Comparison of ENCODE assay signal across 9 cellular contexts in the genomic region with DNA sequence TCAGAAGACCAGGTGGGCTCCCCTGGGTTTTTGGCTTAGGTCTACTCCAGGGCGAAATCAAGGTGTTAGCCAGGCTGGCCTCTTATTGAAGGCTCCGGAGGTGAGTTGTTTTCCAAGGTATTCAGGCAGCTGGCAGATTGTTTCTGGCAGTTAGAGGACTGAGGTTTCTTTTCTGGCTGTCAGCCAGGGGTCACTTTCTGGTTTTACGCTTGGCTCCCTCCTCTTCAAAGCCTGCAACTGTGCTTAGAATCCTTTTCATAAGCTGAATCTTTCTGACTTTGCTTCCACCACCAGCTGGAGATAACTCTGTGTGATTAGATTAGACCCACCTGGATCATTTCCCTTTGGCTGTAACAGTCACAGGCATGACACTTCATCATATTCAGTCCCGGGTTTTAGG. TPM values are rescaled to one million over a fixed set of nuclear protein-coding genes. Genes with fewer than 3 reads are reported as not detected.
A peak's percentile ranks its signal among the peaks of the same experiment; 100 is the strongest.
DNase-seq lines count a peak whose midpoint lies in the region; ATAC-seq, FAIRE-seq and TF ChIP-seq lines count a peak whose summit lies in the region.
"Had no signal": no experiment of that assay in that cellular context is flagged by ENCODE, and none has a peak within 500 bp of the region (broad histone marks: within the 10 kb centered on the region; RNA-seq: fewer than 3 reads in every experiment).

No MANE protein-coding gene starts in this region.

- no peaks in the 10 kb centered on the region for H3K36me3 ChIP-seq in cardiac muscle cell
- H3K36me3 ChIP-seq in tibial artery: no peaks in the 10 kb centered on the region

- TF ChIP-seq CTCF in cardiac muscle cell (IDR thresholded peaks at IDR 0.05; ENCODE audit: low read depth, low read length): no peak
- TF ChIP-seq CTCF in cardiac fibroblast (IDR thresholded peaks at IDR 0.05; ENCODE audit: low read depth, low read length): no peak
- TF ChIP-seq CTCF in tibial artery (IDR thresholded peaks at IDR 0.05): no peak

- peak overlapping the region; percentile 78 for H3K27ac ChIP-seq in cardiac muscle cell
- no peak overlapping the region for H3K27ac ChIP-seq in tibial artery

- no peaks in the 10 kb centered on the region for H3K27me3 ChIP-seq in cardiac muscle cell
- H3K27me3 ChIP-seq in tibial artery: no peaks in the 10 kb centered on the region

- ATAC-seq in Right ventricle myocardium inferior (no peak), GM19324 (IDR thresholded peaks at IDR 0.05; ENCODE audit: low FRiP score, unreplicated experiment) (no peak)

- DNase-seq in cardiac muscle cell (ENCODE audit: low read depth in 1 of 2, low spot score in 1 of 2) (peak; percentile 55 to 76), Right ventricle myocardium inferior (ENCODE audit: missing footprints) (no peak), NCI-H2171 (lab: John Stamatoyannopoulos, UW) (peak; percentile 74), cardiac fibroblast (ENCODE audit: low read depth in 2 of 2) (peak; percentile 36 to 48), urothelium cell line (ENCODE audit: low spot score) (peak; percentile 60), HCEC 1CT (no peak), tibial artery (no peak)

- H3K4me3 ChIP-seq in cardiac muscle cell: no peak overlapping the region
- H3K4me3 ChIP-seq in cardiac fibroblast (replicated peaks in 1 of 2; ENCODE audit: low read depth in 2 of 2, low read length in 2 of 2): no peak overlapping the region
- H3K4me3 ChIP-seq in tibial artery: no peak overlapping the region

- H3K4me1 ChIP-seq in cardiac muscle cell (ENCODE audit: low read depth) (peaks cover 25% of the 10 kb centered on the region), tibial artery (peaks cover 0 to 25% (median 8%) of the 10 kb centered on the region in 4 donors)

- intact Hi-C loops in Right ventricle myocardium inferior (cut with DNase I): no loop called here
- intact Hi-C loops in tibial artery (cut with DNase I; ENCODE audit: low total_unique reads): no loop called here

- H3K9me3 ChIP-seq in cardiac muscle cell (ENCODE audit: low read depth): no peaks in the 10 kb centered on the region
- H3K9me3 ChIP-seq in tibial artery: no peaks in the 10 kb centered on the region

- FAIRE-seq in urothelium cell line (lab: Jason Lieb, UNC): no peak
- FAIRE-seq: A204.1 had no signal

RNA-seq across cellular contexts. Expression of gene RFK, which starts 24.6 kb away (rescaled TPM):
- total RNA-seq in cardiac muscle cell: 14.2 and 15.2 TPM in 2 replicates
- polyA plus RNA-seq in cardiac muscle cell: 18.2 and 24.2 TPM in 2 replicates
- 23.9 TPM for total RNA-seq in Right ventricle myocardium inferior

Comparison
In these comparisons a context has a peak if more than half of its experiments do, and no peak if none do; other contexts are left out.
1. DNase-seq: peak in cardiac muscle cell (2 of 2), NCI-H2171 (single experiment), cardiac fibroblast (2 of 2) and urothelium cell line (single experiment); none in Right ventricle myocardium inferior (single experiment), HCEC 1CT (single experiment) and tibial artery (0 of 2).